15 cellular contexts compared by ENCODE assay signal in genomic region chr1:72936151-72936740, GRCh38.
DNase-seq lines count a peak whose midpoint lies in the region; ATAC-seq, FAIRE-seq and TF ChIP-seq lines count a peak whose summit lies in the region.
"Had no signal": no experiment of that assay in that cellular context is flagged by ENCODE, and none has a peak within 500 bp of the region (broad histone marks: within the 10 kb centered on the region; RNA-seq: fewer than 3 reads in every experiment).

No MANE protein-coding gene starts in this region.

- no peak overlapping the region for H3K4me3 Mint-ChIP-seq in WTC11

- no peak overlapping the region for H3K4me2 ChIP-seq in HepG2 (ENCODE audit: low read depth, low read length)
- H3K4me2 ChIP-seq: PC-9 had no signal

- ATAC-seq in HepG2 = no peak
- ATAC-seq in right lobe of liver = no peak
- ATAC-seq in SK-N-SH treated with all-trans-retinoic acid at 6 μM for 48 hours = peak; percentile 37; the same call in 2 of the 3 replicates
- no peak for ATAC-seq in WTC11
- ATAC-seq in GM18907 (IDR thresholded peaks at IDR 0.05; ENCODE audit: unreplicated experiment) = no peak
- no peak for ATAC-seq in HG03469 (IDR thresholded peaks at IDR 0.05; ENCODE audit: unreplicated experiment)
- ATAC-seq: Right ventricle myocardium inferior had no signal

- no peaks in the 10 kb centered on the region for H3K36me3 ChIP-seq in HepG2 (replicated peaks in 1 of 2; ENCODE audit: control insufficient read depth in 1 of 2, insufficient read depth in 2 of 2, low read length in 2 of 2)
- H3K36me3 ChIP-seq in right lobe of liver = no peaks in the 10 kb centered on the region

- H3K4me3 ChIP-seq in HepG2 (replicated peaks in 1 of 3; ENCODE audit: insufficient read depth in 1 of 3, low read depth in 2 of 3, low read length in 3 of 3) (no peak overlapping the region), right lobe of liver (no peak overlapping the region), fibroblast of pulmonary artery (replicated peaks; ENCODE audit: low read depth, low read length) (no peak overlapping the region)
- H3K4me3 ChIP-seq: PC-9 had no signal

- DNase-seq in HepG2 (ENCODE audit: low spot score) (no peak), right lobe of liver (no peak), fibroblast of pulmonary artery (ENCODE audit: low read depth) (peak; percentile 6), WTC11 (ENCODE audit: low spot score) (no peak), GM20000 (ENCODE audit: low spot score) (no peak)
- DNase-seq: COR-L47, KG1, NCI-H1048, PC-9 had no signal

- peaks cover 10% of the 10 kb centered on the region for H3K36me3 Mint-ChIP-seq in WTC11

- no peak for FAIRE-seq in HepG2 (lab: Jason Lieb, UNC)

- CTCF ChIA-PET in HepG2 (lab: Yijun Ruan, JAX; ENCODE audit: low intra/inter-chr PET ratio, low total read pairs) = no interaction called here
- CTCF ChIA-PET in WTC11 (lab: Charles Lee) = no interaction called here

- no peak overlapping the region for H3K27ac Mint-ChIP-seq in WTC11

- no peak overlapping the region for H3K9ac ChIP-seq in HepG2 (ENCODE audit: insufficient read depth, low read depth, low read length)

- no peaks in the 10 kb centered on the region for H3K27me3 Mint-ChIP-seq in WTC11 (ENCODE audit: low read depth)

- H4K20me1 ChIP-seq in HepG2 (ENCODE audit: insufficient read depth, low read length) = no peaks in the 10 kb centered on the region

- no peak overlapping the region for H2AFZ ChIP-seq in HepG2 (ENCODE audit: low read length)
- H2AFZ ChIP-seq: PC-9 had no signal

- intact Hi-C loops in HepG2 (cut with micrococcal nuclease; ENCODE audit: unreplicated experiment) = no loop called here
- intact Hi-C loops in right lobe of liver (cut with DNase I) = no loop called here

- H3K27ac ChIP-seq in HepG2 (ENCODE audit: extremely low read length, insufficient read depth, low read length) (no peak overlapping the region), right lobe of liver (no peak overlapping the region)
- H3K27ac ChIP-seq: 22Rv1, C4-2B, PC-9 had no signal

- in situ Hi-C loops in HepG2 (cut with HindIII; ENCODE audit: extremely low pct_ligation_motif_present, low pct_unique_long_range_greater_than_20kb) = no loop called here

- H3K79me2 ChIP-seq in HepG2 (ENCODE audit: insufficient read depth, low read length) = no peaks in the 10 kb centered on the region

- H3K27me3 ChIP-seq in HepG2 (ENCODE audit: control insufficient read depth in 1 of 2, insufficient read depth in 2 of 2, low read length in 2 of 2) = no peaks in the 10 kb centered on the region
- H3K27me3 ChIP-seq in right lobe of liver = no peaks in the 10 kb centered on the region

- H3K4me1 ChIP-seq in HepG2 (ENCODE audit: insufficient read depth, low read length) = no peaks in the 10 kb centered on the region
- no peaks in the 10 kb centered on the region for H3K4me1 ChIP-seq in right lobe of liver

- 38% methylated on average over 6 of the region's 6 CpGs for WGBS in HepG2 (ENCODE audit: low lambda C conversion rate)
- WGBS in right lobe of liver (ENCODE audit: insufficient coverage, low coverage, low lambda C conversion rate, missing lambda C conversion rate) = 48% methylated on average over 6 of the region's 6 CpGs

- no peak for TF ChIP-seq RAD21 in HepG2 (CRISPR knock-in tag; IDR thresholded peaks at IDR 0.05)

- peaks cover 23% of the 10 kb centered on the region for H3K9me3 ChIP-seq in HepG2 (ENCODE audit: low read length)
- no peaks in the 10 kb centered on the region for H3K9me3 ChIP-seq in right lobe of liver

- H3K9me3 Mint-ChIP-seq in WTC11 = peaks cover 11% of the 10 kb centered on the region

- no peak for TF ChIP-seq CTCF in HepG2 (CRISPR knock-in tag; IDR thresholded peaks at IDR 0.05)
- TF ChIP-seq CTCF in right lobe of liver (IDR thresholded peaks at IDR 0.05) = no peak
- TF ChIP-seq CTCF in fibroblast of pulmonary artery (IDR thresholded peaks at IDR 0.05; ENCODE audit: low read length, missing control alignments) = no peak
- no peak for TF ChIP-seq CTCF in WTC11 (IDR thresholded peaks at IDR 0.05)
- no peak for TF ChIP-seq CTCF in GM20000 (IDR thresholded peaks at IDR 0.05; ENCODE audit: extremely low read depth, missing control alignments)

- H3K4me1 Mint-ChIP-seq in WTC11 = peaks cover 19% of the 10 kb centered on the region

- TF ChIP-seq POLR2A in HepG2 (IDR thresholded peaks at IDR 0.05; ENCODE audit: insufficient read depth in 1 of 2, low read depth in 2 of 2, low read length in 2 of 2) (no peak), right lobe of liver (IDR thresholded peaks at IDR 0.05) (no peak)

- POLR2A ChIA-PET in HepG2 (lab: Yijun Ruan, JAX) = no interaction called here
- POLR2A ChIA-PET in WTC11 (lab: Charles Lee) = no interaction called here

- TF ChIP-seq EP300 in HepG2 (IDR thresholded peaks at IDR 0.05; ENCODE audit: low read depth in 2 of 2, low read length in 2 of 2) (no peak), HepG2 (CRISPR knock-in tag; IDR thresholded peaks at IDR 0.05; ENCODE audit: borderline replicate concordance) (no peak)

- BruUV-seq in HepG2 (replicated peaks; lab: Mats Ljungman, UMichigan) = no TSS peak

TF ChIP-seq in HepG2, 621 proteins besides CTCF, POLR2A, EP300 and RAD21:
- peak; percentile 48 to 77; a peak in 3 of 4 replicates for TF ChIP-seq MAFK (conservative IDR thresholded peaks at IDR 0.05 in 1 of 2, IDR thresholded peaks at IDR 0.05 in 1 of 2; ENCODE audit: low read length in 2 of 2)
- no peak for TF ChIP-seq POGK (CRISPR knock-in tag; conservative IDR thresholded peaks at IDR 0.05)
- peak; percentile 67 for TF ChIP-seq MAFF (IDR thresholded peaks at IDR 0.05; ENCODE audit: low read depth, low read length)
TF ChIP-seq in HepG2: peak in this region for 2.

TF ChIP-seq in SK-N-SH treated with all-trans-retinoic acid at 6 μM for 48 hours, 23 proteins besides CTCF, POLR2A, EP300 and RAD21:
- TF ChIP-seq SNAI2 (CRISPR knock-in tag; IDR thresholded peaks at IDR 0.05) (no peak), ZNF565 (CRISPR knock-in tag; conservative IDR thresholded peaks at IDR 0.05; ENCODE audit: low read depth) (no peak), ZC3H10 (CRISPR knock-in tag; IDR thresholded peaks at IDR 0.05) (no peak), ZNF8 (CRISPR knock-in tag; IDR thresholded peaks at IDR 0.05) (no peak)

TF ChIP-seq in WTC11, 78 proteins besides CTCF, POLR2A, EP300 and RAD21 (continues in another document):
- TF ChIP-seq TEAD4 (CRISPR knock-in tag; IDR thresholded peaks at IDR 0.05) = no peak
- TF ChIP-seq, protein P1, sequence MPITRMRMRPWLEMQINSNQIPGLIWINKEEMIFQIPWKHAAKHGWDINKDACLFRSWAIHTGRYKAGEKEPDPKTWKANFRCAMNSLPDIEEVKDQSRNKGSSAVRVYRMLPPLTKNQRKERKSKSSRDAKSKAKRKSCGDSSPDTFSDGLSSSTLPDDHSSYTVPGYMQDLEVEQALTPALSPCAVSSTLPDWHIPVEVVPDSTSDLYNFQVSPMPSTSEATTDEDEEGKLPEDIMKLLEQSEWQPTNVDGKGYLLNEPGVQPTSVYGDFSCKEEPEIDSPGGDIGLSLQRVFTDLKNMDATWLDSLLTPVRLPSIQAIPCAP (CRISPR knock-in tag; IDR thresholded peaks at IDR 0.05) = no peak
- no peak for TF ChIP-seq CBFB (CRISPR knock-in tag; IDR thresholded peaks at IDR 0.05; ENCODE audit: low read depth)
- no peak for TF ChIP-seq ZNF416 (CRISPR knock-in tag; IDR thresholded peaks at IDR 0.05)
- TF ChIP-seq IRF2 (CRISPR knock-in tag; IDR thresholded peaks at IDR 0.05; ENCODE audit: borderline replicate concordance, low read depth) = no peak
- no peak for TF ChIP-seq PREB (CRISPR knock-in tag; IDR thresholded peaks at IDR 0.05; ENCODE audit: borderline replicate concordance)
- TF ChIP-seq TP53 (CRISPR knock-in tag; IDR thresholded peaks at IDR 0.05) = no peak
- no peak for TF ChIP-seq ATF2 (CRISPR knock-in tag; IDR thresholded peaks at IDR 0.05; ENCODE audit: borderline replicate concordance, low read depth)
- no peak for TF ChIP-seq JUN (CRISPR knock-in tag; IDR thresholded peaks at IDR 0.05)
- no peak for TF ChIP-seq NFYB (CRISPR knock-in tag; conservative IDR thresholded peaks at IDR 0.05; ENCODE audit: low read depth)
- TF ChIP-seq ZNF281 (CRISPR knock-in tag; IDR thresholded peaks at IDR 0.05) = no peak
